ENCODE assay signal across 9 cellular contexts in the genomic region with DNA sequence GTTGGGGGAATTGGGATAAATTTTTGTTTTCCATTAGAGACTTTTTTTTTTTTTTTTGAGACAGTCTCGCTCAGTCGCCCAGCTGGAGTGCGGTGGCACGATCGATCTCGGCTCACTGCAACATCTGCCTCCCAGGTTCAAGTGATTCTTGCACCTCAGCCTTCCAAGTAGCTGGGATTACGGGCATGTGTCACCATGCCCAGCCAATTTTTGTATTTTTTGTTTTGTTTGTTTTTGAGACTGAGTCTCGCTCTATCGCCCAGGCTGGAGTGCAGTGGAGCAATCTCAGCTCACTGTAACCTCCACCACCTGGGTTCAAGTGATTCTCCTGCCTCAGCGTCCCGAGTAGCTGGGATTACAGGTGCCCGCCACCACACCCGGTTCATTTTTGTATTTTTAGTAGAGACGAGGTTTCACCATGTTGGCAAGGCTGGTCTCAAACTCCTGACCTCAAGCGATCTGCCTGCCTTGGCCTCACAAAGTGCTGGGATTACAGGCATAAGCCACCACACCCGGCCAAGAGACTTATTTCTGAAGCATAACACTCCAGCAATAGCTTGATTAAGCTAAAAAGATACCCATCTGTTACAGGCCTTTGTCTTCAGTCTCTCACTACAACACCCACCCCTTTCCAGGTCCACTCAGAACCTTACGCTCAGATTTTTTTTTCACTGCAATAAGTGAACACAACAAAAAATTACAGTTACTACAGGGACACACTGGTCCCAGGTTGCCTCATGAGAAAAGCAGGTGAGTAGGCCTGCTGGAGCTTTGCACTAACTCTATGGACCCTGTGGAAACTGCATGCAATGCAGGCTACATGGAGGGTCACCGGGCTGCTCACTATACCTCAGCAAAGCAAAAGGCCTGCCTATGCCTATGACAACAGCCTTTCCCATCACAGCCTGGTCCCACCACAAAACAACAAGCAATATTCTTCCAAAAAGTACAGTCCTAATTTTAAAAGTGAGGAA. TPM values are rescaled to one million over a fixed set of nuclear protein-coding genes. Genes with fewer than 3 reads are reported as not detected.
DNase-seq lines count a peak whose midpoint lies in the region; ATAC-seq and TF ChIP-seq lines count a peak whose summit lies in the region.
"Had no signal": no experiment of that assay in that cellular context is flagged by ENCODE, and none has a peak within 500 bp of the region (broad histone marks: within the 10 kb centered on the region; RNA-seq: fewer than 3 reads in every experiment).

No MANE protein-coding gene starts in this region.

- peak overlapping the region; percentile 86 for H3K27ac ChIP-seq in WERI-Rb-1
- H3K27ac ChIP-seq in right cardiac atrium (ENCODE audit: low read length): peak overlapping the region; percentile 83
- peak overlapping the region; percentile 1 for H3K27ac ChIP-seq in stomach smooth muscle (ENCODE audit: low read length)

- H3K27me3 Mint-ChIP-seq in Calu3 (ENCODE audit: unreplicated experiment): no peaks in the 10 kb centered on the region

- H3K36me3 ChIP-seq in WERI-Rb-1 (peaks cover 10% of the 10 kb centered on the region), stomach smooth muscle (ENCODE audit: control insufficient read depth in 2 of 2, insufficient read depth in 2 of 2, low read length in 2 of 2) (no peaks in the 10 kb centered on the region)

- H3K4me1 Mint-ChIP-seq in Calu3 (ENCODE audit: low read depth, unreplicated experiment): peaks cover 62% of the 10 kb centered on the region

- peak; percentile 20 to 35 for DNase-seq in SHP77 (lab: John Stamatoyannopoulos, UW)
- no peak for DNase-seq in SHP77 treated with DMSO at 0.1 percent for 48 hours (lab: John Stamatoyannopoulos, UW)
- peak; percentile 87 for DNase-seq in WERI-Rb-1
- DNase-seq in right cardiac atrium: no peak
- no peak for DNase-seq in DMS114 treated with DMSO at 0.1 percent for 48 hours (lab: John Stamatoyannopoulos, UW; ENCODE audit: unreplicated experiment)
- no peak for DNase-seq in Calu3
- DNase-seq: substantia nigra had no signal

- H3K4me3 Mint-ChIP-seq in Calu3 (ENCODE audit: low read depth, unreplicated experiment): no peak overlapping the region

- intact Hi-C loops in right cardiac atrium (cut with DNase I): no loop called here
- intact Hi-C loops in Calu3 (cut with micrococcal nuclease; ENCODE audit: unreplicated experiment): no loop called here

- ATAC-seq in right cardiac atrium (peak in 1 of 2 donors; percentile 24), HG03175 (IDR thresholded peaks at IDR 0.05; ENCODE audit: unreplicated experiment) (no peak)

- H3K27me3 ChIP-seq in WERI-Rb-1 (ENCODE audit: insufficient read depth, low read depth, severe bottlenecking) (no peaks in the 10 kb centered on the region), right cardiac atrium (ENCODE audit: control insufficient read depth, insufficient read depth) (no peaks in the 10 kb centered on the region), stomach smooth muscle (ENCODE audit: control insufficient read depth in 1 of 2, insufficient read depth in 2 of 2, low read length in 2 of 2) (no peaks in the 10 kb centered on the region)

- H3K4me3 ChIP-seq in WERI-Rb-1 (ENCODE audit: low read depth, low read length) (peak overlapping the region; percentile 11; the same call in 1 of the 2 replicates), right cardiac atrium (ENCODE audit: low read length) (no peak overlapping the region), stomach smooth muscle (ENCODE audit: low read length in 2 of 2) (no peak overlapping the region)

- no TSS peak for BruUV-seq in Calu3 (replicated peaks; lab: Mats Ljungman, UMichigan)

- TF ChIP-seq CTCF in WERI-Rb-1 (IDR thresholded peaks at IDR 0.05; ENCODE audit: low read depth, low read length) (no peak), Calu3 (IDR thresholded peaks at IDR 0.05; ENCODE audit: unreplicated experiment) (no peak)

- no peak overlapping the region for H3K9ac ChIP-seq in stomach smooth muscle (ENCODE audit: low read length in 2 of 2)

- 75% methylated on average over 18 of the region's 18 CpGs for WGBS in right cardiac atrium

- H3K27ac Mint-ChIP-seq in Calu3 (ENCODE audit: unreplicated experiment): no peak overlapping the region

- H3K36me3 Mint-ChIP-seq in Calu3 (ENCODE audit: insufficient read depth, unreplicated experiment): peaks cover 5% of the 10 kb centered on the region

- no peaks in the 10 kb centered on the region for H3K9me3 ChIP-seq in WERI-Rb-1 (ENCODE audit: severe bottlenecking)
- no peaks in the 10 kb centered on the region for H3K9me3 ChIP-seq in right cardiac atrium (ENCODE audit: control insufficient read depth, low read length)
- no peaks in the 10 kb centered on the region for H3K9me3 ChIP-seq in stomach smooth muscle (ENCODE audit: control insufficient read depth in 2 of 2, low read length in 2 of 2)

- peaks cover 13% of the 10 kb centered on the region for H3K4me1 ChIP-seq in right cardiac atrium (ENCODE audit: control insufficient read depth, insufficient read depth, low read length)
- H3K4me1 ChIP-seq in stomach smooth muscle (ENCODE audit: control insufficient read depth, insufficient read depth, low read length): peaks cover 30% of the 10 kb centered on the region

- H3K9me3 Mint-ChIP-seq in Calu3 (ENCODE audit: low read depth, unreplicated experiment): peaks cover 2% of the 10 kb centered on the region

- CTCF ChIA-PET in Calu3 (lab: Charles Lee): interaction anchor here (0.5 to 3.9 kb wide), 8 partner anchors 8 to 713 kb away, joined by 3 to 22 read pairs (median 6); a partner anchor contains a TSS

RNA-seq across cellular contexts. Expression of a gene that starts 34.6 kb away (rescaled TPM):
- total RNA-seq in right cardiac atrium (10 to 100 TPM; 36.2 to 53.8 (median 43.7) TPM), Calu3 (2022) (187 and 190 TPM in 2 replicates)
- 15.9 TPM for polyA plus RNA-seq in right cardiac atrium

Comparison
In these comparisons a context has a peak if more than half of its experiments do, and no peak if none do; other contexts are left out.
1. DNase-seq: peak in SHP77 (2 of 2) and WERI-Rb-1 (single experiment); none in SHP77 treated with DMSO at 0.1 percent for 48 hours (single experiment), right cardiac atrium (0 of 3), DMS114 treated with DMSO at 0.1 percent for 48 hours (single experiment) and Calu3 (single experiment).
2. H3K27ac ChIP-seq: peak in every context shown above with its lines; median percentile 86 in WERI-Rb-1; 83 in right cardiac atrium; 1 in stomach smooth muscle.